9 cellular contexts compared by ENCODE assay signal in genomic region chr1:27557596-27558340, GRCh38. TPM values are rescaled to one million over a fixed set of nuclear protein-coding genes. Genes with fewer than 3 reads are reported as not detected.
A peak's percentile ranks its signal among the peaks of the same experiment; 100 is the strongest.
DNase-seq lines count a peak whose midpoint lies in the region; ATAC-seq, FAIRE-seq and TF ChIP-seq lines count a peak whose summit lies in the region.
"Had no signal": no experiment of that assay in that cellular context is flagged by ENCODE, and none has a peak within 500 bp of the region (broad histone marks: within the 10 kb centered on the region; RNA-seq: fewer than 3 reads in every experiment).

No MANE protein-coding gene starts in this region.

- H4K20me1 ChIP-seq in H9 (ENCODE audit: control insufficient read depth, insufficient read depth, insufficient read length): no peaks in the 10 kb centered on the region
- H4K20me1 ChIP-seq in keratinocyte (ENCODE audit: control insufficient read depth, extremely low read depth, insufficient read depth, low read length): peaks cover 2% of the 10 kb centered on the region

- H3K4me1 ChIP-seq in H9 (ENCODE audit: insufficient read depth, low read length): peaks cover 16% of the 10 kb centered on the region; the same call in 1 of the 2 replicates
- H3K4me1 ChIP-seq in keratinocyte (ENCODE audit: control insufficient read depth, extremely low read depth, insufficient read depth, low read length): peaks cover 39% of the 10 kb centered on the region
- H3K4me1 ChIP-seq in spleen: peaks cover 29 to 100% (median 75%) of the 10 kb centered on the region in 6 donors

- H2BK5ac ChIP-seq in H9 (ENCODE audit: insufficient read length, low read length): no peak overlapping the region

- no peak overlapping the region for H3K4ac ChIP-seq in H9 (ENCODE audit: low read depth, low read length)

- intact Hi-C loops in spleen (cut with DNase I; ENCODE audit: low total_unique reads): no loop called here

- no peaks in the 10 kb centered on the region for H3K27me3 Mint-ChIP-seq in H9 (ENCODE audit: low read depth)
- H3K27me3 Mint-ChIP-seq in activated CD8-positive, alpha-beta T cell treated with anti-CD3 and anti-CD28 coated beads, Interleukin-2, amount 10 ng/mL, durations not matched to agents 7 days and 5 days (ENCODE audit: low read depth): no peaks in the 10 kb centered on the region

- H3K36me3 ChIP-seq in keratinocyte (ENCODE audit: control insufficient read depth in 2 of 2, extremely low read depth in 1 of 2, insufficient read depth in 2 of 2, low read length in 2 of 2) (peaks cover 1 to 10% of the 10 kb centered on the region in 2 experiments), spleen (peaks cover 0 to 24% (median 7%) of the 10 kb centered on the region in 6 donors)

- H2BK15ac ChIP-seq in H9 (ENCODE audit: low read depth, low read length): no peak overlapping the region

- CTCF ChIA-PET in activated CD8-positive, alpha-beta T cell treated with anti-CD3 and anti-CD28 coated beads, Interleukin-2, amount 10 ng/mL, durations not matched to agents 7 days and 5 days (lab: Charles Lee): interaction anchor here (1.1 to 10.3 kb wide), 18 partner anchors 10 to 163 kb away, joined by 3 to 150 read pairs (median 8); partner anchors contain the start of genes AHDC1 and IFI6

- H4K8ac ChIP-seq in H9 (replicated peaks; ENCODE audit: insufficient read length, low read depth, low read length): no peak overlapping the region

- DNase-seq in H9: peak; percentile 80
- DNase-seq in activated CD8-positive, alpha-beta T cell treated with anti-CD3 and anti-CD28 coated beads, Interleukin-2, amount 10 ng/mL, durations not matched to agents 7 days and 5 days: no peak
- DNase-seq in keratinocyte (ENCODE audit: low read depth, low spot score): peak; percentile 92
- no peak for DNase-seq in spleen
- DNase-seq in AG08396 (ENCODE audit: low spot score): no peak
- no peak for DNase-seq in GF-D8 (lab: John Stamatoyannopoulos, UW)
- no peak for DNase-seq in UCSD-AML1 (lab: John Stamatoyannopoulos, UW; ENCODE audit: unreplicated experiment)
- DNase-seq: NCI-H2107 had no signal

- H3K27ac ChIP-seq in H9 (ENCODE audit: insufficient read length, low read depth, low read length) (no peak overlapping the region), keratinocyte (ENCODE audit: control insufficient read depth, insufficient read depth, low read length) (peak overlapping the region; percentile 85), spleen (peak overlapping the region; percentile 32 to 91 (median 80))

- H2BK20ac ChIP-seq in H9 (ENCODE audit: low read depth, low read length, poor library complexity, severe bottlenecking): no peak overlapping the region

- H2BK120ac ChIP-seq in H9 (ENCODE audit: low read depth, low read length, poor library complexity, severe bottlenecking): no peak overlapping the region

- no peak for TF ChIP-seq POLR2A in spleen (IDR thresholded peaks at IDR 0.05)

- POLR2A ChIA-PET in activated CD8-positive, alpha-beta T cell treated with anti-CD3 and anti-CD28 coated beads, Interleukin-2, amount 10 ng/mL, durations not matched to agents 7 days and 5 days (lab: Charles Lee): interaction anchor here (1.2 to 1.7 kb wide), 3 partner anchors 11 to 105 kb away, joined by 3 to 7 read pairs (median 5); no protein-coding TSS in a partner anchor

- H3K27ac Mint-ChIP-seq in H9: peak overlapping the region; percentile 57 to 93 (median 85); a peak in 6 of 7 replicates
- H3K27ac Mint-ChIP-seq in activated CD8-positive, alpha-beta T cell treated with anti-CD3 and anti-CD28 coated beads, Interleukin-2, amount 10 ng/mL, durations not matched to agents 7 days and 5 days: peak overlapping the region; percentile 84

- H2BK12ac ChIP-seq in H9 (ENCODE audit: insufficient read length, low read depth, low read length): no peak overlapping the region

- H3K9me1 ChIP-seq in keratinocyte (ENCODE audit: control insufficient read depth, extremely low read depth, insufficient read depth, low read length): peaks cover 2% of the 10 kb centered on the region

- no peak overlapping the region for H4K91ac ChIP-seq in H9 (ENCODE audit: insufficient read length, low read depth, low read length)

- H3K79me2 ChIP-seq in H9 (ENCODE audit: insufficient read depth, low read length) (no peaks in the 10 kb centered on the region), keratinocyte (ENCODE audit: control insufficient read depth, insufficient read depth, low read length) (peaks cover 14% of the 10 kb centered on the region)

- H4K5ac ChIP-seq in H9 (ENCODE audit: insufficient read length, low read depth, low read length): no peak overlapping the region

- peak overlapping the region; percentile 29 for H3K4me2 ChIP-seq in H9 (ENCODE audit: insufficient read depth, insufficient read length, low read length)
- peak overlapping the region; percentile 51 for H3K4me2 ChIP-seq in keratinocyte (ENCODE audit: control insufficient read depth, extremely low read depth, insufficient read depth, low read depth, low read length)

- no peak for ATAC-seq in activated CD8-positive, alpha-beta T cell treated with anti-CD3 and anti-CD28 coated beads, Interleukin-2, amount 10 ng/mL, durations not matched to agents 7 days and 5 days
- no peak for ATAC-seq in HG03442 (IDR thresholded peaks at IDR 0.05; ENCODE audit: unreplicated experiment)

- H3K27me3 ChIP-seq in H9 (ENCODE audit: insufficient read depth, low read length) (no peaks in the 10 kb centered on the region), keratinocyte (ENCODE audit: control insufficient read depth, extremely low read depth, insufficient read depth, low read length) (no peaks in the 10 kb centered on the region), spleen (replicated peaks in 1 of 7) (no peaks in the 10 kb centered on the region)

- H3K36me3 Mint-ChIP-seq in H9 (ENCODE audit: insufficient read depth in 1 of 3, low read depth in 3 of 3): peaks cover 0 to 5% (median under 1%) of the 10 kb centered on the region in 3 experiments; a peak in 2 of 7 replicates
- peaks cover 2% of the 10 kb centered on the region for H3K36me3 Mint-ChIP-seq in activated CD8-positive, alpha-beta T cell treated with anti-CD3 and anti-CD28 coated beads, Interleukin-2, amount 10 ng/mL, durations not matched to agents 7 days and 5 days (ENCODE audit: low read depth)

- H3K23me2 ChIP-seq in H9 (ENCODE audit: insufficient read length, low read depth, low read length, poor library complexity, severe bottlenecking): no peaks in the 10 kb centered on the region

- H3K4me3 ChIP-seq in keratinocyte (ENCODE audit: control insufficient read depth in 2 of 3, extremely low read depth in 1 of 3, insufficient read depth in 2 of 3, low read depth in 1 of 3, low read length in 3 of 3): no peak overlapping the region
- no peak overlapping the region for H3K4me3 ChIP-seq in spleen

- H3K9me3 ChIP-seq in H9 (ENCODE audit: control insufficient read depth, low read depth, low read length) (no peaks in the 10 kb centered on the region), keratinocyte (ENCODE audit: control insufficient read depth, low read depth, low read length) (no peaks in the 10 kb centered on the region), spleen (no peaks in the 10 kb centered on the region)

- H3K4me1 Mint-ChIP-seq in H9: peaks cover 50 to 64% of the 10 kb centered on the region in 2 experiments
- H3K4me1 Mint-ChIP-seq in activated CD8-positive, alpha-beta T cell treated with anti-CD3 and anti-CD28 coated beads, Interleukin-2, amount 10 ng/mL, durations not matched to agents 7 days and 5 days (ENCODE audit: low read depth): peaks cover 36% of the 10 kb centered on the region

- H3K79me1 ChIP-seq in H9 (ENCODE audit: insufficient read depth, low read depth, low read length, poor library complexity, severe bottlenecking): no peaks in the 10 kb centered on the region

- no peak overlapping the region for H3K14ac ChIP-seq in H9 (ENCODE audit: insufficient read depth, low read length)

- no peak overlapping the region for H2AK5ac ChIP-seq in H9 (ENCODE audit: insufficient read length, low read length)

- dilution Hi-C loops in keratinocyte (cut with MboI; ENCODE audit: extremely low pct_ligation_motif_present, low sequenced_read_pairs): no loop called here

- no peak overlapping the region for H2AFZ ChIP-seq in H9 (ENCODE audit: low read length)
- H2AFZ ChIP-seq in keratinocyte (ENCODE audit: control insufficient read depth, low read length): no peak overlapping the region

- no peak overlapping the region for H3K56ac ChIP-seq in H9 (ENCODE audit: insufficient read length, low read depth, low read length)

- H3K18ac ChIP-seq in H9 (ENCODE audit: insufficient read length, low read depth, low read length): no peak overlapping the region

- no peak overlapping the region for H3T11ph ChIP-seq in H9 (ENCODE audit: low read length)

- WGBS in H9 (ENCODE audit: extremely low coverage, insufficient read length, low lambda C conversion rate): no CpG with 5 or more reads among the region's 11 CpGs
- WGBS in spleen, 5 donors: 49 to 68% (median 60%) methylated on average over 9 to 11 of the region's 11 CpGs

- no peaks in the 10 kb centered on the region; a peak in 2 of 5 replicates for H3K9me3 Mint-ChIP-seq in H9
- no peaks in the 10 kb centered on the region for H3K9me3 Mint-ChIP-seq in activated CD8-positive, alpha-beta T cell treated with anti-CD3 and anti-CD28 coated beads, Interleukin-2, amount 10 ng/mL, durations not matched to agents 7 days and 5 days (ENCODE audit: insufficient read depth)

- FAIRE-seq in keratinocyte (lab: Jason Lieb, UNC): peak; percentile 92

- TF ChIP-seq CTCF in H9 (conservative IDR thresholded peaks at IDR 0.05) (no peak), keratinocyte (optimal IDR thresholded peaks at IDR 0.05 in 1 of 3, IDR thresholded peaks at IDR 0.05 in 1 of 3, conservative IDR thresholded peaks at IDR 0.05 in 1 of 3; ENCODE audit: extremely low read depth in 1 of 3, insufficient read depth in 2 of 3, low read length in 3 of 3) (peak in 1 of 3 experiments; percentile 13), spleen (IDR thresholded peaks at IDR 0.05 in 8 of 11, conservative IDR thresholded peaks at IDR 0.05 in 3 of 11) (no peak)

- H3K9ac ChIP-seq in H9 (ENCODE audit: extremely low read depth, insufficient read length, low read length): no peak overlapping the region
- H3K9ac ChIP-seq in keratinocyte (ENCODE audit: control insufficient read depth, extremely low read depth, insufficient read depth, low read length): peak overlapping the region; percentile 57

- no peak overlapping the region for H3K23ac ChIP-seq in H9 (ENCODE audit: insufficient read length, low read depth, low read length)

- peak overlapping the region in 1 of 2 experiments; percentile 57; a peak in 3 of 5 replicates for H3K4me3 Mint-ChIP-seq in H9
- no peak overlapping the region for H3K4me3 Mint-ChIP-seq in activated CD8-positive, alpha-beta T cell treated with anti-CD3 and anti-CD28 coated beads, Interleukin-2, amount 10 ng/mL, durations not matched to agents 7 days and 5 days

RNA-seq across cellular contexts. Expression of gene AHDC1, which starts 46.2 kb away (rescaled TPM):
- total RNA-seq in H9 (2021): 23.7 and 29.4 TPM in 2 replicates
- 10 to 100 TPM; 20.9 to 22.7 TPM for total RNA-seq in activated CD8-positive, alpha-beta T cell treated with anti-CD3 and anti-CD28 coated beads, Interleukin-2, amount 10 ng/mL, durations not matched to agents 7 days and 5 days
- polyA plus RNA-seq in keratinocyte: 3.9 to 4.2 TPM (median 4.1 TPM) in 3 replicates
- 7.2 TPM for polyA plus RNA-seq in keratinocyte (2011; ENCODE audit: low read depth)
- 3.6 and 5.3 TPM in 2 replicates for polyA plus RNA-seq in keratinocyte (2011; cell fraction: cytosol; rRNA removed)
- polyA plus RNA-seq in keratinocyte (2011; cell fraction: nucleus; rRNA removed): 24.5 and 32.9 TPM in 2 replicates
- 13.6 and 18.7 TPM in 2 replicates for polyA plus RNA-seq in keratinocyte (2012; ENCODE audit: low replicate concordance)
- polyA minus RNA-seq in keratinocyte: 7.9 to 15.7 TPM (median 10.4 TPM) in 3 replicates
- polyA minus RNA-seq in keratinocyte (2011; cell fraction: cytosol; rRNA and poly(A)+ RNA removed): 8.8 TPM
- 19.1 and 26.2 TPM in 2 replicates for polyA minus RNA-seq in keratinocyte (2011; cell fraction: nucleus; rRNA and poly(A)+ RNA removed)
- total RNA-seq in spleen: 100 to 1,000 TPM in 1 of 7 donors, 10 to 100 TPM in 6; 35.1 to 104 (median 54.6) TPM
- polyA plus RNA-seq in spleen: 10 to 100 TPM in 1 of 3 donors, 1 to 10 TPM in 2; 3.2 to 24.2 (median 4.3) TPM

Comparison
In these comparisons a context has a peak if more than half of its experiments do, and no peak if none do; other contexts are left out.
1. DNase-seq: peak in H9 (single experiment) and keratinocyte (single experiment); none in activated CD8-positive, alpha-beta T cell treated with anti-CD3 and anti-CD28 coated beads, Interleukin-2, amount 10 ng/mL, durations not matched to agents 7 days and 5 days (single experiment), spleen (single experiment), AG08396 (single experiment), GF-D8 (single experiment) and UCSD-AML1 (single experiment).